In genomic region chr6:124294572-124294971, GRCh38 we compare ENCODE assay signal across 1 cellular context.
TF ChIP-seq lines count a peak whose summit lies in the region.

No MANE protein-coding gene starts in this region.

TF ChIP-seq in WTC11, 78 proteins besides CTCF, POLR2A, EP300 and RAD21 (continued from another document):
- TF ChIP-seq, protein P1, sequence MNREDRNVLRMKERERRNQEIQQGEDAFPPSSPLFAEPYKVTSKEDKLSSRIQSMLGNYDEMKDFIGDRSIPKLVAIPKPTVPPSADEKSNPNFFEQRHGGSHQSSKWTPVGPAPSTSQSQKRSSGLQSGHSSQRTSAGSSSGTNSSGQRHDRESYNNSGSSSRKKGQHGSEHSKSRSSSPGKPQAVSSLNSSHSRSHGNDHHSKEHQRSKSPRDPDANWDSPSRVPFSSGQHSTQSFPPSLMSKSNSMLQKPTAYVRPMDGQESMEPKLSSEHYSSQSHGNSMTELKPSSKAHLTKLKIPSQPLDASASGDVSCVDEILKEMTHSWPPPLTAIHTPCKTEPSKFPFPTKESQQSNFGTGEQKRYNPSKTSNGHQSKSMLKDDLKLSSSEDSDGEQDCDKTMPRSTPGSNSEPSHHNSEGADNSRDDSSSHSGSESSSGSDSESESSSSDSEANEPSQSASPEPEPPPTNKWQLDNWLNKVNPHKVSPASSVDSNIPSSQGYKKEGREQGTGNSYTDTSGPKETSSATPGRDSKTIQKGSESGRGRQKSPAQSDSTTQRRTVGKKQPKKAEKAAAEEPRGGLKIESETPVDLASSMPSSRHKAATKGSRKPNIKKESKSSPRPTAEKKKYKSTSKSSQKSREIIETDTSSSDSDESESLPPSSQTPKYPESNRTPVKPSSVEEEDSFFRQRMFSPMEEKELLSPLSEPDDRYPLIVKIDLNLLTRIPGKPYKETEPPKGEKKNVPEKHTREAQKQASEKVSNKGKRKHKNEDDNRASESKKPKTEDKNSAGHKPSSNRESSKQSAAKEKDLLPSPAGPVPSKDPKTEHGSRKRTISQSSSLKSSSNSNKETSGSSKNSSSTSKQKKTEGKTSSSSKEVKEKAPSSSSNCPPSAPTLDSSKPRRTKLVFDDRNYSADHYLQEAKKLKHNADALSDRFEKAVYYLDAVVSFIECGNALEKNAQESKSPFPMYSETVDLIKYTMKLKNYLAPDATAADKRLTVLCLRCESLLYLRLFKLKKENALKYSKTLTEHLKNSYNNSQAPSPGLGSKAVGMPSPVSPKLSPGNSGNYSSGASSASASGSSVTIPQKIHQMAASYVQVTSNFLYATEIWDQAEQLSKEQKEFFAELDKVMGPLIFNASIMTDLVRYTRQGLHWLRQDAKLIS (CRISPR knock-in tag; IDR thresholded peaks at IDR 0.05; ENCODE audit: borderline replicate concordance), result no peak
- no peak for TF ChIP-seq TP53 (CRISPR knock-in tag; IDR thresholded peaks at IDR 0.05)
- TF ChIP-seq ZNF532 (CRISPR knock-in tag; IDR thresholded peaks at IDR 0.05; ENCODE audit: borderline replicate concordance), result no peak
- no peak for TF ChIP-seq ZNF121 (CRISPR knock-in tag; IDR thresholded peaks at IDR 0.05)
- TF ChIP-seq, protein P2, sequence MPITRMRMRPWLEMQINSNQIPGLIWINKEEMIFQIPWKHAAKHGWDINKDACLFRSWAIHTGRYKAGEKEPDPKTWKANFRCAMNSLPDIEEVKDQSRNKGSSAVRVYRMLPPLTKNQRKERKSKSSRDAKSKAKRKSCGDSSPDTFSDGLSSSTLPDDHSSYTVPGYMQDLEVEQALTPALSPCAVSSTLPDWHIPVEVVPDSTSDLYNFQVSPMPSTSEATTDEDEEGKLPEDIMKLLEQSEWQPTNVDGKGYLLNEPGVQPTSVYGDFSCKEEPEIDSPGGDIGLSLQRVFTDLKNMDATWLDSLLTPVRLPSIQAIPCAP (CRISPR knock-in tag; IDR thresholded peaks at IDR 0.05), result no peak
- TF ChIP-seq NR3C1 (CRISPR knock-in tag; conservative IDR thresholded peaks at IDR 0.05; ENCODE audit: low read depth), result no peak
TF ChIP-seq in WTC11: peak in this region for 0.
